11 cellular contexts compared by ENCODE assay signal in the genomic region with DNA sequence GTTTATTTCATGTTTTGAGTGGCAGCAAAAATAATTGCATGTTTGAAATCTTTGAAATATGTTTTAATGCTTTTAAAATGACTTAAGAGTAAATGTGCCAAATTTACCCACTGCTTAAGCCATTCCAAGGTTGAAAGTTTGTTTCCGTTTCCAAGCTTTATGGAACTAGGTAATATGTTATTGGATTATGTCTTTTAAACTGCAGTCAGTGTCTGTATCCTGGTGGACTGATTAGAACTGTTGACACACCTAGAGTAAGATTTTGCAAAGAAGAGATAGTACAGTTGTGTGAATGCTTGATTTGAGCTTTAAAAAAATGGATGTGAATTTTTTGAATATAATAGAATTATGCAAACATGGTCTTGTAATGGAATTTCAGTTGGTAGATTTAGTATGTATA.
"Had no signal": no experiment of that assay in that cellular context is flagged by ENCODE, and none has a peak within 500 bp of the region (broad histone marks: within the 10 kb centered on the region; RNA-seq: fewer than 3 reads in every experiment).

No MANE protein-coding gene starts in this region.

- H3K4me3 ChIP-seq: GM23248, GM23338, HAP-1 had no signal

- FAIRE-seq: H1, H54 had no signal

- H3K36me3 ChIP-seq: HAP-1 had no signal

- ATAC-seq: GM23338, HCT116 had no signal

- DNase-seq: GM23248, GOT3, H7, H9, HCEC 1CT, HFFc6 had no signal

- H3K27ac ChIP-seq: GM23248 had no signal
